ENCODE assay signal across 9 cellular contexts in the genomic region with DNA sequence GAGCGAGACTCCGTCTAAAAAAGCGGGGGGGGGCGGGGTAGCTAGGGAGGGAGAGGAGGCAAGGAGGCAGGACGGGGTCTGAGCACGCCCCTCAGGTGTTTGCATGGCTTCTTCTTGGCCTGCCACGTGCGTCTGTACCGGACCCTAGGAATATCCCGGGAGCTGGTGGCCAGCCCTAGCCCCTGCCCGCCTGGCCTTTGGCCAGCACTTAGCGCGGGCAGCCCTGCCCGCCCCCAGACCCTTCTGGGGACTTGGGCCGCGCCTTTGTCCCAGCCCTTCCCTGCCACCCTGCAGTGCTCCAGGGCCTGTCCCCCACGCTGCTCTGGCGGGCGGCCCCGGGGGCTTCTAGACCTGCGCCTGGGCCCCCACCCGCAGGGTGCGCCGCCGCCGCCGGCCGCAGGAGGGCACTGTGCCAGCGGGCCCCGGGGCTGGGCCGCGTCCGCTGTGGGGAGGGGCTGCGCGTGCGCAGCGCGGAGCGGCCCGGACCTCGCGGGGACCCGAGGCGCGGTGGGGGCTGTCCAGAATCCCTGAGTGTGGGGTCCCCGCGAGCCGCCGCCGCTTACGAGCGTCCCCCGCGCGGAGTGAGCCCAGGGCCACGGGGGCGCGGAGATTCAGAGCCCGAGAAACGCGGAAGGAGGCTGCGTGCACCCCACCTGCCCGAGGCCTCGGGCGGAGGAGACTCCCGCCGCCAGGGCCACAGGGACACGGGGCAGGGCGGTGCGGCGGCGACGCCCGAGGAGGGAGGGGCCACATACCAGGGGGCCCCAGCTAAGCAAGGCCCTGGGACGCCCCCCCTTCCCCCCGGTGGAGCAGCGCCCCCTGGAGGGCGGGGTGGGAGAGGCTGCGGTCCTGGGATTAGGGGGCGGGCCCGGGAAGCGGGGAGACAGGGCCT. TPM values are rescaled to one million over a fixed set of nuclear protein-coding genes. Genes with fewer than 3 reads are reported as not detected.
DNase-seq lines count a peak whose midpoint lies in the region; ATAC-seq, FAIRE-seq and TF ChIP-seq lines count a peak whose summit lies in the region.
"Had no signal": no experiment of that assay in that cellular context is flagged by ENCODE, and none has a peak within 500 bp of the region (broad histone marks: within the 10 kb centered on the region; RNA-seq: fewer than 3 reads in every experiment).

No MANE protein-coding gene starts in this region.

- peak; percentile 79 for FAIRE-seq in GM12892 (lab: Jason Lieb, UNC)

- peak; percentile 82 for ATAC-seq in HG02840 (IDR thresholded peaks at IDR 0.05; ENCODE audit: low FRiP score, unreplicated experiment)

- TF ChIP-seq POLR2A in GM12892 (IDR thresholded peaks at IDR 0.05; ENCODE audit: low read depth, low read length) = peak; percentile 59; the same call in 1 of the 2 replicates

- DNase-seq in GM12892 (ENCODE audit: insufficient read length) (peak; percentile 97), NCI-H1694 treated with DMSO at 0.1 percent for 48 hours (lab: John Stamatoyannopoulos, UW) (peak; percentile 64), mesenteric fat pad (ENCODE audit: low spot score) (peak; percentile 94)
- DNase-seq in activated CD4-positive, alpha-beta T cell treated with anti-CD3 and anti-CD28 coated beads, Interleukin-2, amount 50 U/mL, for 4 hours = peak; percentile 64 to 67
- DNase-seq in effector CD8-positive, alpha-beta T cell (lab: John Stamatoyannopoulos, UW) = peak; percentile 74
- DNase-seq in stimulated activated CD8-positive, alpha-beta memory T cell treated with anti-CD3 and anti-CD28 coated beads, Interleukin-2, amount 100 ng/mL, for 48 hours (ENCODE audit: low read depth in 2 of 2) = peak; percentile 63 to 78

- peak overlapping the region; percentile 79 for H3K27ac ChIP-seq in 22Rv1

- TF ChIP-seq CTCF in 22Rv1 (IDR thresholded peaks at IDR 0.05) = peak; percentile 91

RNA-seq across cellular contexts. Expression of a gene that starts 21.0 kb away (rescaled TPM):
- 9.7 TPM for polyA plus RNA-seq in GM12892 (2012; ENCODE audit: missing spikeins)
- 20.0 TPM for total RNA-seq in mesenteric fat pad

RNA-seq across cellular contexts. Expression of a gene that starts 37.9 kb away (rescaled TPM):
- polyA plus RNA-seq in GM12892 (2012; ENCODE audit: missing spikeins) = not detected
- total RNA-seq in mesenteric fat pad = not detected
- total RNA-seq: T-helper 2 cell treated with Interferon-gamma antibody and Interleukin-4, amounts not matched to agents 100 ng/mL and 5 ng/mL, for 36 hours had no signal

RNA-seq across cellular contexts. Expression of a gene that starts 46.3 kb away (rescaled TPM):
- 56.6 TPM for polyA plus RNA-seq in GM12892 (2012; ENCODE audit: missing spikeins)
- total RNA-seq in mesenteric fat pad = 61.3 TPM

Comparison
In these comparisons a context has a peak if more than half of its experiments do, and no peak if none do; other contexts are left out.
1. Peak in every context shown above with its lines: DNase-seq, ATAC-seq and H3K27ac ChIP-seq.